24 cellular contexts compared by ENCODE assay signal in the genomic region with DNA sequence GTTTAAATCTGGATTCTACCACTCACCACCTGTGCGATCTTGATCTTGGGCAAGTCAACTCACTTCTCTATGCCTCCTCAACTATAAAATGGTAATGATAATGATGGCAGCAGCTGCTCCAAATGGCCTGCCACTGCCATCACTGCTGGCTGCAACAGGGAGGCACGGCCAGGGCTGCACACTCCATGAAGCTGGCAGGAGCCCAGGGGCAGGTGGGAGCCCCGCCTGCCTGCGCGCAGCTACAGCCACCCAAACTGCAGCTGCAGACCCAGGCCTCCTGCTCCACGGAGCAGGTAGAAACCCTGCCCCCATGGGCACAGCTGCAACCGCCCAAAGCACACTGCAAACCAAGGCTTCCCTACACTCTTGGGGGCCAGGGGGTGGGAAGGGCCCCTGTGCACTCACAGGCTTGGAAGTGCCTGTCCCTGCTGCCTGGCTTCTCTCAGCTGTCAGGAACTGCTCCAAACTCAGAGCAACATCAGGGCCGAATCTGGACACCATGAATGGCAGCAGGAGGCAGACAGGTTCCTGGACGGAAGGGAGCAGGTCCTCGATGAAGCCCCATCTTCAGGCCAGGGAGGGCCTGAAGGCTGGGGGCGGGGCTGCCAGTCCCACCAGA.
"Had no signal": no experiment of that assay in that cellular context is flagged by ENCODE, and none has a peak within 500 bp of the region (broad histone marks: within the 10 kb centered on the region; RNA-seq: fewer than 3 reads in every experiment).

No MANE protein-coding gene starts in this region.

- H3K4me3 Mint-ChIP-seq: activated CD4-positive, alpha-beta memory T cell treated with anti-CD3 and anti-CD28 coated beads for 36 hours; activated CD4-positive, alpha-beta T cell treated with anti-CD3 and anti-CD28 coated beads, Interleukin-2, amount 10 ng/mL, durations not matched to agents 24 days and 14 days; activated naive CD4-positive, alpha-beta T cell treated with anti-CD3 and anti-CD28 coated beads for 36 hours; activated naive CD8-positive, alpha-beta T cell treated with anti-CD3 and anti-CD28 coated beads for 36 hours; activated T-helper 1 cell treated with anti-CD3 and anti-CD28 coated beads, Interleukin-12 subunit alpha, Interleukin-12 subunit beta, Interleukin-2, Interleukin-4 antibody, amounts not matched to agents 30 ng/mL and 10 ng/mL and 1 ng/mL, durations not matched to agents 14 hours and 24 hours and 36 hours; brain; dendritic cell treated with granulocyte-macrophage colony-stimulating factor and Interleukin-4, amounts not matched to agents 40 ng/mL and 50 ng/mL, for 4 days; T-helper 17 cell had no signal

- H3K36me3 Mint-ChIP-seq: activated CD4-positive, alpha-beta memory T cell treated with anti-CD3 and anti-CD28 coated beads for 36 hours; activated naive CD8-positive, alpha-beta T cell treated with anti-CD3 and anti-CD28 coated beads for 36 hours had no signal

- H3K4me1 Mint-ChIP-seq: activated CD4-positive, alpha-beta T cell treated with anti-CD3 and anti-CD28 coated beads, Interleukin-2, amount 10 ng/mL, durations not matched to agents 24 days and 14 days; activated naive CD8-positive, alpha-beta T cell treated with anti-CD3 and anti-CD28 coated beads for 36 hours; T-helper 17 cell had no signal

- H3K27ac Mint-ChIP-seq: activated CD4-positive, alpha-beta memory T cell treated with anti-CD3 and anti-CD28 coated beads for 36 hours; activated CD4-positive, alpha-beta T cell treated with anti-CD3 and anti-CD28 coated beads, Interleukin-2, amount 10 ng/mL, durations not matched to agents 24 days and 14 days; activated naive CD4-positive, alpha-beta T cell treated with anti-CD3 and anti-CD28 coated beads for 36 hours; activated naive CD8-positive, alpha-beta T cell treated with anti-CD3 and anti-CD28 coated beads for 36 hours; activated T-helper 1 cell treated with anti-CD3 and anti-CD28 coated beads, Interleukin-12 subunit alpha, Interleukin-12 subunit beta, Interleukin-2, Interleukin-4 antibody, amounts not matched to agents 30 ng/mL and 10 ng/mL and 1 ng/mL, durations not matched to agents 14 hours and 24 hours and 36 hours; brain; dendritic cell treated with granulocyte-macrophage colony-stimulating factor and Interleukin-4, amounts not matched to agents 40 ng/mL and 50 ng/mL, for 4 days; T-helper 17 cell had no signal

- DNase-seq: activated CD4-positive, alpha-beta memory T cell treated with anti-CD3 and anti-CD28 coated beads for 36 hours; activated CD4-positive, alpha-beta T cell treated with anti-CD3 and anti-CD28 coated beads, Interleukin-2, amount 10 ng/mL, durations not matched to agents 24 days and 14 days; activated CD4-positive, CD25-positive, alpha-beta regulatory T cell treated with anti-CD3 and anti-CD28 coated beads, Interleukin-2, amount 50 U/mL, for 72 hours; activated CD8-positive, alpha-beta memory T cell treated with anti-CD3 and anti-CD28 coated beads, Interleukin-2, amount 50 U/mL, for 4 hours; activated effector memory CD4-positive, alpha-beta T cell treated with anti-CD3 and anti-CD28 coated beads, Interleukin-2, amount 50 U/mL, for 16 hours; activated naive CD4-positive, alpha-beta T cell treated with anti-CD3 and anti-CD28 coated beads for 36 hours; activated naive CD8-positive, alpha-beta T cell treated with anti-CD3 and anti-CD28 coated beads for 36 hours; activated T-cell treated with anti-CD3 and anti-CD28 coated beads, Interleukin-2, amount 50 U/mL, for 1 hour; adrenal gland; effector CD4-positive, alpha-beta T cell; foreskin keratinocyte; kidney glomerular epithelial cell; mucosa of descending colon; nucleus accumbens; stimulated activated CD4-positive, alpha-beta T cell treated with anti-CD3 and anti-CD28 coated beads, Interleukin-15, amount 100 ng/mL, for 24 hours; stimulated activated CD4-positive, alpha-beta T cell treated with anti-CD3 and anti-CD28 coated beads, Interleukin-2, amount 100 ng/mL, for 24 hours; stimulated activated naive CD4-positive, alpha-beta T cell treated with Interleukin-2 at 50 U/mL for 16 hours; T-helper 17 cell; T1000; WERI-Rb-1 had no signal

- H3K9me3 Mint-ChIP-seq: activated CD4-positive, alpha-beta memory T cell treated with anti-CD3 and anti-CD28 coated beads for 36 hours; activated CD4-positive, alpha-beta T cell treated with anti-CD3 and anti-CD28 coated beads, Interleukin-2, amount 10 ng/mL, durations not matched to agents 24 days and 14 days; activated naive CD4-positive, alpha-beta T cell treated with anti-CD3 and anti-CD28 coated beads for 36 hours; activated naive CD8-positive, alpha-beta T cell treated with anti-CD3 and anti-CD28 coated beads for 36 hours; activated T-helper 1 cell treated with anti-CD3 and anti-CD28 coated beads, Interleukin-12 subunit alpha, Interleukin-12 subunit beta, Interleukin-2, Interleukin-4 antibody, amounts not matched to agents 30 ng/mL and 10 ng/mL and 1 ng/mL, durations not matched to agents 14 hours and 24 hours and 36 hours; dendritic cell treated with granulocyte-macrophage colony-stimulating factor and Interleukin-4, amounts not matched to agents 40 ng/mL and 50 ng/mL, for 4 days had no signal

- H3K27me3 Mint-ChIP-seq: activated CD4-positive, alpha-beta memory T cell treated with anti-CD3 and anti-CD28 coated beads for 36 hours; activated naive CD8-positive, alpha-beta T cell treated with anti-CD3 and anti-CD28 coated beads for 36 hours; dendritic cell treated with granulocyte-macrophage colony-stimulating factor and Interleukin-4, amounts not matched to agents 40 ng/mL and 50 ng/mL, for 4 days; T-helper 17 cell had no signal

- ATAC-seq: foreskin keratinocyte, left lung, mucosa of descending colon, T-helper 17 cell had no signal
